ENCODE assay signal across 7 cellular contexts in the genomic region with DNA sequence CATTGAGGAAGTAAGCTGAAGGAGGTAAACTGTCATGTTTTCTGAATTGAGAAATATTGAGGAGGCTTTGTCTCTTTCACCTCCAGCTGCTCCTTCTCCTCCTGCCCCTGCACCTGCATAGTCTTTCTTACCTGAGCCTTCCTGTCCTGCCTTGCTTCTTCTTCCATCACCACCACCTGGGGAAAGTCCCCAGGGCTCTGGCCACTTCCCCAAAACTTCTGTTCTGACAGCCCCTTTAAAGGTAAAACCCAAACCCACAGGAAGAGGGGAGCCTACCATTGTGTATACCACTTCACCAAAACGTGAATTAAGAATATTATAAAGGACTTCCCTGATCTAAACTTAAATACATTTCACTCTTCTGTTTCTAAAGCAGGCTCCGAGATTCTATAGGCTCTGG. TPM values are rescaled to one million over a fixed set of nuclear protein-coding genes. Genes with fewer than 3 reads are reported as not detected.
DNase-seq lines count a peak whose midpoint lies in the region; ATAC-seq and TF ChIP-seq lines count a peak whose summit lies in the region.
"Not testable (repeated sequence)": the region's sequence is repeated elsewhere in the genome, so short reads cannot be mapped to it uniquely, and the experiment has no call there.

No MANE protein-coding gene starts in this region.

- peaks cover 38% of the 10 kb centered on the region for H3F3A ChIP-seq in neural progenitor cell (ENCODE audit: low read depth)

- not testable (repeated sequence) for H3K27me3 ChIP-seq in CD8-positive, alpha-beta T cell (ENCODE audit: insufficient read depth, low read length); Karpas-422 (ENCODE audit: low read length); neural progenitor cell

- ATAC-seq in CD8-positive, alpha-beta T cell; T-cell (replicated peaks in 1 of 4); activated T-cell treated with anti-CD3 and anti-CD28 coated beads, Interleukin-2, amount 50 U/mL, for 72 hours (replicated peaks in 1 of 2); activated naive CD8-positive, alpha-beta T cell treated with anti-CD3 and anti-CD28 coated beads, Interleukin-2, amount 10 ng/mL, durations not matched to agents 7 days and 5 days (ENCODE audit: low read depth): not testable (repeated sequence)

- peaks cover 40% of the 10 kb centered on the region for H3K4me1 Mint-ChIP-seq in CD8-positive, alpha-beta T cell (ENCODE audit: low read depth)
- H3K4me1 Mint-ChIP-seq in T-cell (peaks cover 34 to 56% (median 51%) of the 10 kb centered on the region in 3 donors), glutamatergic neuron (ENCODE audit: low read depth, unreplicated experiment) (peaks cover 21% of the 10 kb centered on the region), neural progenitor cell (peaks cover 32% of the 10 kb centered on the region)
- H3K4me1 Mint-ChIP-seq in activated T-cell treated with anti-CD3 and anti-CD28 coated beads, Interleukin-2, amount 50 U/mL, for 72 hours (ENCODE audit: low read depth), result peaks cover 53% of the 10 kb centered on the region
- H3K4me1 Mint-ChIP-seq in activated naive CD8-positive, alpha-beta T cell treated with anti-CD3 and anti-CD28 coated beads, Interleukin-2, amount 10 ng/mL, durations not matched to agents 7 days and 5 days, result peaks cover 39% of the 10 kb centered on the region

- not testable (repeated sequence) for H3K4me3 ChIP-seq in CD8-positive, alpha-beta T cell (ENCODE audit: low read depth, low read length); Karpas-422 (ENCODE audit: low read length); neural progenitor cell

- not testable (repeated sequence) for H3K9ac ChIP-seq in Karpas-422 (ENCODE audit: low read length); neural progenitor cell

- not testable (repeated sequence) for H3K27ac ChIP-seq in CD8-positive, alpha-beta T cell (ENCODE audit: low read depth, low read length); Karpas-422 (ENCODE audit: low read length); neural progenitor cell

- not testable (repeated sequence) for H3K9me3 ChIP-seq in CD8-positive, alpha-beta T cell (ENCODE audit: low read length); Karpas-422 (ENCODE audit: low read length); neural progenitor cell (ENCODE audit: low read depth)

- not testable (repeated sequence) for H4K20me1 ChIP-seq in Karpas-422 (ENCODE audit: insufficient read depth, low read depth, low read length); neural progenitor cell (ENCODE audit: low read depth)

- H3K4me3 Mint-ChIP-seq in CD8-positive, alpha-beta T cell, result peak overlapping the region; percentile 44
- peak overlapping the region in 1 of 3 donors; percentile 65 for H3K4me3 Mint-ChIP-seq in T-cell
- peak overlapping the region; percentile 31 to 45 for H3K4me3 Mint-ChIP-seq in activated T-cell treated with anti-CD3 and anti-CD28 coated beads, Interleukin-2, amount 50 U/mL, for 72 hours
- H3K4me3 Mint-ChIP-seq in activated naive CD8-positive, alpha-beta T cell treated with anti-CD3 and anti-CD28 coated beads, Interleukin-2, amount 10 ng/mL, durations not matched to agents 7 days and 5 days, result peak overlapping the region; percentile 63
- not testable (repeated sequence) for H3K4me3 Mint-ChIP-seq in glutamatergic neuron (ENCODE audit: unreplicated experiment); neural progenitor cell

- POLR2A ChIA-PET in CD8-positive, alpha-beta T cell (lab: Charles Lee); T-cell (lab: Charles Lee); activated naive CD8-positive, alpha-beta T cell treated with anti-CD3 and anti-CD28 coated beads, Interleukin-2, amount 10 ng/mL, durations not matched to agents 7 days and 5 days (lab: Charles Lee): not testable (repeated sequence)

- not testable (repeated sequence) for H3K36me3 Mint-ChIP-seq in CD8-positive, alpha-beta T cell; T-cell; activated T-cell treated with anti-CD3 and anti-CD28 coated beads, Interleukin-2, amount 50 U/mL, for 72 hours (ENCODE audit: insufficient read depth in 2 of 2); activated naive CD8-positive, alpha-beta T cell treated with anti-CD3 and anti-CD28 coated beads, Interleukin-2, amount 10 ng/mL, durations not matched to agents 7 days and 5 days; glutamatergic neuron (ENCODE audit: unreplicated experiment); neural progenitor cell

- DNase-seq in CD8-positive, alpha-beta T cell; Karpas-422; T-cell; activated T-cell treated with anti-CD3 and anti-CD28 coated beads, Interleukin-2, amount 50 U/mL, for 72 hours; glutamatergic neuron; neural progenitor cell (ENCODE audit: low spot score): not testable (repeated sequence)
- DNase-seq in activated naive CD8-positive, alpha-beta T cell treated with anti-CD3 and anti-CD28 coated beads, Interleukin-2, amount 10 ng/mL, durations not matched to agents 7 days and 5 days, result peak; percentile 31

- not testable (repeated sequence) for H3K9me3 Mint-ChIP-seq in CD8-positive, alpha-beta T cell; T-cell; activated T-cell treated with anti-CD3 and anti-CD28 coated beads, Interleukin-2, amount 50 U/mL, for 72 hours; activated naive CD8-positive, alpha-beta T cell treated with anti-CD3 and anti-CD28 coated beads, Interleukin-2, amount 10 ng/mL, durations not matched to agents 7 days and 5 days; neural progenitor cell
- H3K9me3 Mint-ChIP-seq in glutamatergic neuron (ENCODE audit: unreplicated experiment), result peaks cover 14% of the 10 kb centered on the region

- H3K9me2 ChIP-seq in Karpas-422 (replicated peaks; ENCODE audit: insufficient read depth, low read length), result not testable (repeated sequence)

- not testable (repeated sequence) for TF ChIP-seq CTCF in CD8-positive, alpha-beta T cell (IDR thresholded peaks at IDR 0.05); glutamatergic neuron (IDR thresholded peaks at IDR 0.05; ENCODE audit: partially characterized antibody, unreplicated experiment); neural progenitor cell (IDR thresholded peaks at IDR 0.05)

- CTCF ChIA-PET in CD8-positive, alpha-beta T cell (lab: Charles Lee); T-cell (lab: Charles Lee): not testable (repeated sequence)

- H3K4me1 ChIP-seq in CD8-positive, alpha-beta T cell (ENCODE audit: insufficient read depth, low read length), result peaks cover 50% of the 10 kb centered on the region
- peaks cover 57% of the 10 kb centered on the region for H3K4me1 ChIP-seq in Karpas-422 (ENCODE audit: low read length)
- H3K4me1 ChIP-seq in neural progenitor cell, result peaks cover 14% of the 10 kb centered on the region

- H3K4me2 ChIP-seq in Karpas-422 (ENCODE audit: low read depth, low read length, poor library complexity, severe bottlenecking), result peak overlapping the region; percentile 20
- H3K4me2 ChIP-seq in neural progenitor cell, result not testable (repeated sequence)

- H3K27ac Mint-ChIP-seq in CD8-positive, alpha-beta T cell, result peak overlapping the region; percentile 83
- peak overlapping the region; percentile 70 to 81 for H3K27ac Mint-ChIP-seq in T-cell
- peak overlapping the region; percentile 36 for H3K27ac Mint-ChIP-seq in activated T-cell treated with anti-CD3 and anti-CD28 coated beads, Interleukin-2, amount 50 U/mL, for 72 hours
- peak overlapping the region; percentile 35 for H3K27ac Mint-ChIP-seq in activated naive CD8-positive, alpha-beta T cell treated with anti-CD3 and anti-CD28 coated beads, Interleukin-2, amount 10 ng/mL, durations not matched to agents 7 days and 5 days
- H3K27ac Mint-ChIP-seq in glutamatergic neuron (ENCODE audit: unreplicated experiment), result peak overlapping the region; percentile 65
- H3K27ac Mint-ChIP-seq in neural progenitor cell, result peak overlapping the region; percentile 28

- H3K36me3 ChIP-seq in CD8-positive, alpha-beta T cell (ENCODE audit: insufficient read depth, low read length); Karpas-422 (ENCODE audit: insufficient read depth, low read length); neural progenitor cell: not testable (repeated sequence)

- intact Hi-C loops in CD8-positive, alpha-beta T cell (cut with DNase I, micrococcal nuclease), result loop anchor here (10.0 kb wide), 2 partner anchors 1067 to 1377 kb away; partner anchors contain the start of genes CASP9 (in 1 of the 2) and DNAJC16 (in 1 of the 2)

- not testable (repeated sequence) for H2AFZ ChIP-seq in Karpas-422 (ENCODE audit: low read length); neural progenitor cell (replicated peaks)

- H3K27me3 Mint-ChIP-seq in CD8-positive, alpha-beta T cell (ENCODE audit: low read depth); T-cell; activated T-cell treated with anti-CD3 and anti-CD28 coated beads, Interleukin-2, amount 50 U/mL, for 72 hours (ENCODE audit: low read depth); activated naive CD8-positive, alpha-beta T cell treated with anti-CD3 and anti-CD28 coated beads, Interleukin-2, amount 10 ng/mL, durations not matched to agents 7 days and 5 days; glutamatergic neuron (ENCODE audit: unreplicated experiment); neural progenitor cell (ENCODE audit: insufficient read depth, low read depth): not testable (repeated sequence)

- not testable (repeated sequence) for H3K79me2 ChIP-seq in Karpas-422 (ENCODE audit: low read length); neural progenitor cell (ENCODE audit: low read depth)

RNA-seq across cellular contexts. Expression of gene RNU1-2, which starts 5.6 kb away (rescaled TPM):
- total RNA-seq in CD8-positive, alpha-beta T cell, result 1,000 to 10,000 TPM; 3,774 to 3,852 TPM
- under 0.01 TPM in 2 replicates for total RNA-seq in Karpas-422 (2014; rRNA removed; shearing (Covaris generic); ENCODE audit: low replicate concordance)
- 1,000 to 10,000 TPM; 2,148 to 4,743 (median 3,650) TPM for total RNA-seq in T-cell
- 1,000 to 10,000 TPM; 1,100 to 1,278 TPM for total RNA-seq in activated T-cell treated with anti-CD3 and anti-CD28 coated beads, Interleukin-2, amount 50 U/mL, for 72 hours
- total RNA-seq in activated naive CD8-positive, alpha-beta T cell treated with anti-CD3 and anti-CD28 coated beads, Interleukin-2, amount 10 ng/mL, durations not matched to agents 7 days and 5 days, result 1,000 to 10,000 TPM; 3,257 to 3,430 TPM
- 3,598 TPM for total RNA-seq in glutamatergic neuron (ENCODE audit: unreplicated experiment)
- under 0.01 TPM in 2 replicates for total RNA-seq in neural progenitor cell (ENCODE audit: low replicate concordance)

RNA-seq across cellular contexts. Expression of gene CROCC, which starts 20.4 kb away (rescaled TPM):
- total RNA-seq in CD8-positive, alpha-beta T cell, result 10 to 100 TPM; 51.2 to 54.0 TPM
- total RNA-seq in Karpas-422 (2014; rRNA removed; shearing (Covaris generic); ENCODE audit: low replicate concordance), result 12.1 and 29.1 TPM in 2 replicates
- total RNA-seq in T-cell, result 100 to 1,000 TPM in 1 of 5 donors, 10 to 100 TPM in 4; 59.3 to 104 (median 86.4) TPM
- total RNA-seq in activated T-cell treated with anti-CD3 and anti-CD28 coated beads, Interleukin-2, amount 50 U/mL, for 72 hours, result 10 to 100 TPM; 16.8 to 24.7 TPM
- total RNA-seq in activated naive CD8-positive, alpha-beta T cell treated with anti-CD3 and anti-CD28 coated beads, Interleukin-2, amount 10 ng/mL, durations not matched to agents 7 days and 5 days, result 10 to 100 TPM; 63.0 to 69.8 TPM
- total RNA-seq in glutamatergic neuron (ENCODE audit: unreplicated experiment), result 50.9 TPM
- 15.2 and 76.7 TPM in 2 replicates for total RNA-seq in neural progenitor cell (ENCODE audit: low replicate concordance)

Comparison
In these comparisons a context has a peak if more than half of its experiments do, and no peak if none do; other contexts are left out.
1. H3K27ac Mint-ChIP-seq: peak in every context shown above with its lines; median percentile 83 in CD8-positive, alpha-beta T cell; 76 in T-cell; 65 in glutamatergic neuron; 36 in activated T-cell treated with anti-CD3 and anti-CD28 coated beads, Interleukin-2, amount 50 U/mL, for 72 hours; 35 in activated naive CD8-positive, alpha-beta T cell treated with anti-CD3 and anti-CD28 coated beads, Interleukin-2, amount 10 ng/mL, durations not matched to agents 7 days and 5 days; 28 in neural progenitor cell.
2. RNA of gene RNU1-2, which starts 5.6 kb away (total RNA-seq): 3,774 to 3,852 TPM in CD8-positive, alpha-beta T cell, 2,148 to 4,743 TPM in T-cell, 3,598 TPM in glutamatergic neuron (single experiment), 3,257 to 3,430 TPM in activated naive CD8-positive, alpha-beta T cell treated with anti-CD3 and anti-CD28 coated beads, Interleukin-2, amount 10 ng/mL, durations not matched to agents 7 days and 5 days and 1,100 to 1,278 TPM in activated T-cell treated with anti-CD3 and anti-CD28 coated beads, Interleukin-2, amount 50 U/mL, for 72 hours; under 0.01 TPM in Karpas-422 and under 0.01 TPM in neural progenitor cell; every median in the first group is over 1,000 times any median in the second.